Comparison of ENCODE assay signal across 1 cellular context in genomic region chr9:130688070-130688469, GRCh38.
TF ChIP-seq lines count a peak whose summit lies in the region.

No MANE protein-coding gene starts in this region.

TF ChIP-seq in H1, 55 proteins besides CTCF, POLR2A, EP300 and RAD21:
- no peak for TF ChIP-seq CREB1 (IDR thresholded peaks at IDR 0.05)
- no peak for TF ChIP-seq HDAC6 (IDR thresholded peaks at IDR 0.05; ENCODE audit: low read depth, low read length)
- TF ChIP-seq RXRA (IDR thresholded peaks at IDR 0.05; ENCODE audit: insufficient read depth, low read depth, low read length): no peak
- TF ChIP-seq SP2 (IDR thresholded peaks at IDR 0.05; ENCODE audit: low read length): no peak
- TF ChIP-seq PHF8 (conservative IDR thresholded peaks at IDR 0.05; ENCODE audit: low read depth, low read length): no peak
- TF ChIP-seq EGR1 (IDR thresholded peaks at IDR 0.05; ENCODE audit: borderline replicate concordance, low read depth, low read length): no peak
- no peak for TF ChIP-seq E2F6 (IDR thresholded peaks at IDR 0.05)
- TF ChIP-seq MAFK (IDR thresholded peaks at IDR 0.05; ENCODE audit: low read depth, low read length): no peak
- TF ChIP-seq ASH2L (IDR thresholded peaks at IDR 0.05; ENCODE audit: low read length): no peak
- TF ChIP-seq JUND (IDR thresholded peaks at IDR 0.05; ENCODE audit: low read length): no peak
- TF ChIP-seq TEAD4 (IDR thresholded peaks at IDR 0.05; ENCODE audit: low read depth, low read length): no peak
- no peak for TF ChIP-seq CHD2 (IDR thresholded peaks at IDR 0.05; ENCODE audit: low read length)
